ENCODE assay signal across 24 cellular contexts in genomic region chr18:51433296-51433695, GRCh38.
"Had no signal": no experiment of that assay in that cellular context is flagged by ENCODE, and none has a peak within 500 bp of the region (broad histone marks: within the 10 kb centered on the region; RNA-seq: fewer than 3 reads in every experiment).

No MANE protein-coding gene starts in this region.

- H3K27me3 ChIP-seq: pancreas, thyroid gland, tibial nerve, uterus had no signal

- H3K27ac ChIP-seq: neutrophil, pancreas, prostate gland, right lobe of liver, sigmoid colon, skin epidermis, stomach, thoracic aorta, thyroid gland, tibial nerve, upper lobe of right lung, uterus had no signal

- DNase-seq: naive B cell; naive thymus-derived CD8-positive, alpha-beta T cell; nephron progenitor cell; nucleus accumbens; pancreas; retina; right cardiac atrium; right lobe of liver; sigmoid colon; stimulated activated CD4-positive, alpha-beta T cell treated with anti-CD3 and anti-CD28 coated beads, Interleukin-15, amount 100 ng/mL, for 24 hours; stimulated activated CD4-positive, alpha-beta T cell treated with anti-CD3 and anti-CD28 coated beads, Interleukin-2, amount 100 ng/mL, for 24 hours; stimulated activated CD4-positive, alpha-beta T cell treated with anti-CD3 and anti-CD28 coated beads, Interleukin-2, amount 100 ng/mL, for 48 hours; stimulated activated CD4-positive, alpha-beta T cell treated with anti-CD3 and anti-CD28 coated beads, Interleukin-4, amount 100 ng/mL, for 24 hours; stimulated activated naive B cell treated with anti-CD40 and anti-IgM and Interleukin-4, amounts not matched to agents 10 μg/mL and 1 μg/mL and 100 μg/mL, for 72 hours; stimulated activated naive CD4-positive, alpha-beta T cell treated with Interleukin-2 at 50 U/mL for 16 hours; stomach; thyroid gland; upper lobe of right lung; uterus had no signal

- H3K9me3 ChIP-seq: neutrophil, pancreas, prostate gland, right lobe of liver, sigmoid colon, stomach, thoracic aorta, thyroid gland, tibial nerve, upper lobe of right lung, uterus had no signal

- H3K36me3 ChIP-seq: neutrophil, pancreas, prostate gland, right lobe of liver, sigmoid colon, stomach, thoracic aorta, thyroid gland, tibial nerve, upper lobe of right lung, uterus had no signal

- H3K4me1 ChIP-seq: pancreas, prostate gland, right lobe of liver, sigmoid colon, stomach, thyroid gland, tibial nerve, upper lobe of right lung, uterus had no signal

- H3K4me3 ChIP-seq: pancreas, prostate gland, right lobe of liver, sigmoid colon, skin epidermis, stomach, thoracic aorta, thyroid gland, tibial nerve, upper lobe of right lung, uterus had no signal
